ENCODE assay signal across 8 cellular contexts in the genomic region with DNA sequence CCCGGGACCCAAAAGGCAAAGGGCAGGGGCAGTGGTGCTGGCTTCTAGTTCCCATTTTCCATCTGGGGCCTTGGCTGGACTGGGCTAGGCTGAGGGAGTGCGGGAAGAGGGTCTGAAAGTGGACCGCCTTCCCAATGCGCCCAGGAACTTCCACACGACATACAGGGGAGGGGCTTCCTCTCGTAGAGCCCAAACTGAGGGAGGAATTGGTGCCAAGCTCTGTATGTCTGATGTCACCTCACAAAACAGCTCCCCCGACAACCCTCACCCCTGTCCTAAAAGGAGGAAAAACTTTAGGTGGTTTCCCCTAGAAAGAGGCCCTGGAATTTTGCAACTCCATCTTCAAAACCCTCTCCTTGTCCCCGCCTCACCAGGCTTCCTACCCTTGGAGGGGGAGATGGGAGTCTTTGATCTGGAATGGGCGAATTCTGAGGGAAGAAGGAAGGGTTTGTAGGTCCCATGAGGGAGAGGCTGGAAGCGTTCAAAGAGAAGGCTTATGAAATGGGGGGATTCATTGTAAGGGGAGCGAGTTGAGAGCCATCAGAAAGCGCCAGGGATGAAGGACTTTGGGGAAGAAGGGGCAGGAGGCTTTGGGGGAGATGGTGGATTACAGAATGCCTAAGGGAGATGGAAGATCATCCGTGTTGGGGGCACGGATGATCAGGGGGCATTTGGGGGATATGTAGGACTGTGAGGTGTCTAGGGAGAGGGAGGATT. TPM values are rescaled to one million over a fixed set of nuclear protein-coding genes. Genes with fewer than 3 reads are reported as not detected.
DNase-seq lines count a peak whose midpoint lies in the region; ATAC-seq and TF ChIP-seq lines count a peak whose summit lies in the region.

No MANE protein-coding gene starts in this region.

- H3K27me3 ChIP-seq in Peyer's patch (no peaks in the 10 kb centered on the region), esophagus (ENCODE audit: control insufficient read depth in 1 of 2, insufficient read depth in 2 of 2, low read length in 2 of 2) (no peaks in the 10 kb centered on the region)

- peak; percentile 29 for DNase-seq in G401 (ENCODE audit: low spot score)
- DNase-seq in Peyer's patch, result no peak
- no peak for DNase-seq in osteocyte (ENCODE audit: extremely low spot score, unreplicated experiment)
- no peak for DNase-seq in AML-193 (lab: John Stamatoyannopoulos, UW)
- DNase-seq in activated CD4-positive, CD25-positive, alpha-beta regulatory T cell treated with anti-CD3 and anti-CD28 coated beads, Interleukin-2, amount 50 U/mL, for 72 hours, result no peak
- no peak for DNase-seq in stimulated activated CD4-positive, alpha-beta T cell treated with anti-CD3 and anti-CD28 coated beads, Interleukin-1b, Interleukin-23, amount 100 ng/mL, for 48 hours

- no peaks in the 10 kb centered on the region for H3K9me3 Mint-ChIP-seq in osteocyte (ENCODE audit: unreplicated experiment)

- in situ Hi-C loops in G401 (cut with HindIII; ENCODE audit: low sequenced_read_pairs), result no loop called here

- peak overlapping the region; percentile 75 to 88 (median 82) for H3K27ac ChIP-seq in Peyer's patch
- H3K27ac ChIP-seq in esophagus (ENCODE audit: low read depth in 2 of 2, low read length in 1 of 2), result peak overlapping the region; percentile 90 to 95

- TF ChIP-seq CTCF in Peyer's patch (IDR thresholded peaks at IDR 0.05) (no peak), osteocyte (IDR thresholded peaks at IDR 0.05) (no peak)

- WGBS in esophagus, 2 donors, result 5 to 8% methylated on average over 14 of the region's 14 CpGs

- no peak for ATAC-seq in HG03520 (IDR thresholded peaks at IDR 0.05; ENCODE audit: unreplicated experiment)

- no peaks in the 10 kb centered on the region for H3K36me3 ChIP-seq in Peyer's patch
- H3K36me3 ChIP-seq in esophagus (ENCODE audit: control insufficient read depth in 2 of 2, insufficient read depth in 2 of 2, low read length in 1 of 2), result no peaks in the 10 kb centered on the region

- H3K27me3 Mint-ChIP-seq in osteocyte (ENCODE audit: unreplicated experiment), result no peaks in the 10 kb centered on the region

- H3K4me1 Mint-ChIP-seq in osteocyte (ENCODE audit: unreplicated experiment), result peaks cover 35% of the 10 kb centered on the region

- H3K4me1 ChIP-seq in Peyer's patch (peaks cover 3 to 37% (median 15%) of the 10 kb centered on the region in 4 donors), esophagus (ENCODE audit: control insufficient read depth in 2 of 2, insufficient read depth in 2 of 2, low read length in 1 of 2) (peaks cover 0 to 14% of the 10 kb centered on the region in 2 donors)

- TF ChIP-seq POLR2A in Peyer's patch (IDR thresholded peaks at IDR 0.05), result no peak

- H3K27ac Mint-ChIP-seq in osteocyte (ENCODE audit: unreplicated experiment), result peak overlapping the region; percentile 89

- H3K36me3 Mint-ChIP-seq in osteocyte (ENCODE audit: unreplicated experiment), result peaks cover 1% of the 10 kb centered on the region

- H3K4me3 ChIP-seq in Peyer's patch (peak overlapping the region; percentile 68 to 93 (median 81)), esophagus (ENCODE audit: low read depth in 1 of 2, low read length in 2 of 2) (peak overlapping the region; percentile 89 to 96)

- H3K9me3 ChIP-seq in Peyer's patch, result no peaks in the 10 kb centered on the region
- no peaks in the 10 kb centered on the region for H3K9me3 ChIP-seq in esophagus (ENCODE audit: control insufficient read depth in 2 of 2, insufficient read depth in 1 of 2, low read depth in 1 of 2, low read length in 1 of 2)

- peak overlapping the region; percentile 96 for H3K4me3 Mint-ChIP-seq in osteocyte (ENCODE audit: unreplicated experiment)

RNA-seq across cellular contexts. Expression of a gene that starts 0.9 kb away (rescaled TPM):
- total RNA-seq in G401 (2014; rRNA removed; shearing (Covaris generic)), result 31.0 and 34.9 TPM in 2 replicates
- total RNA-seq in Peyer's patch, result 100 to 1,000 TPM in 3 of 4 donors, 10 to 100 TPM in 1; 27.2 to 149 (median 141) TPM
- polyA plus RNA-seq in esophagus, result 100 to 1,000 TPM; 270 to 383 TPM
- total RNA-seq in osteocyte, result 33.8 and 34.5 TPM in 2 replicates

RNA-seq across cellular contexts. Expression of a gene that starts 20.6 kb away (rescaled TPM):
- total RNA-seq in G401 (2014; rRNA removed; shearing (Covaris generic)), result 12.9 and 38.3 TPM in 2 replicates
- 100 to 1,000 TPM in 1 of 4 donors, 10 to 100 TPM in 3; 23.9 to 120 (median 36.3) TPM for total RNA-seq in Peyer's patch
- polyA plus RNA-seq in esophagus, result 10 to 100 TPM; 14.1 to 17.4 TPM
- 14.4 and 15.7 TPM in 2 replicates for total RNA-seq in osteocyte

RNA-seq across cellular contexts. Expression of a gene that starts 46.3 kb away (rescaled TPM):
- not detected in 2 replicates for total RNA-seq in G401 (2014; rRNA removed; shearing (Covaris generic))
- under 1 TPM in 2 of 4 donors, not detected in 2; 0.27 to 0.57 TPM for total RNA-seq in Peyer's patch
- 10 to 100 TPM in 1 of 2 donors, 1 to 10 TPM in 1; 6.7 to 10.7 TPM for polyA plus RNA-seq in esophagus
- 1.3 and 1.6 TPM in 2 replicates for total RNA-seq in osteocyte
